22 cellular contexts compared by ENCODE assay signal in genomic region chr3:73071952-73072351, GRCh38.
"Had no signal": no experiment of that assay in that cellular context is flagged by ENCODE, and none has a peak within 500 bp of the region (broad histone marks: within the 10 kb centered on the region; RNA-seq: fewer than 3 reads in every experiment).

No MANE protein-coding gene starts in this region.

- H3K27me3 ChIP-seq: body of pancreas, cardiac muscle cell, heart right ventricle, neural progenitor cell, ovary, thyroid gland, upper lobe of right lung had no signal

- H3K4me1 ChIP-seq: body of pancreas, lower lobe of right lung, prostate gland, thyroid gland, upper lobe of right lung had no signal

- H3K4me3 Mint-ChIP-seq: activated CD8-positive, alpha-beta memory T cell treated with anti-CD3 and anti-CD28 coated beads, Interleukin-2, amount 10 ng/mL, durations not matched to agents 7 days and 5 days; activated CD8-positive, alpha-beta T cell treated with anti-CD3 and anti-CD28 coated beads for 36 hours; naive B cell; neural progenitor cell; stimulated activated naive CD8-positive, alpha-beta T cell treated with anti-CD3 and anti-CD28 coated beads, Interleukin-15, Interleukin-2, amounts not matched to agents 100 ng/mL and 50 ng/mL, for 24 hours had no signal

- H3K27ac Mint-ChIP-seq: activated CD8-positive, alpha-beta memory T cell treated with anti-CD3 and anti-CD28 coated beads, Interleukin-2, amount 10 ng/mL, durations not matched to agents 7 days and 5 days; activated CD8-positive, alpha-beta T cell treated with anti-CD3 and anti-CD28 coated beads for 36 hours; activated naive CD8-positive, alpha-beta T cell treated with anti-CD3 and anti-CD28 coated beads, Interleukin-2, amount 10 ng/mL, durations not matched to agents 7 days and 5 days; neural progenitor cell; stimulated activated naive CD8-positive, alpha-beta T cell treated with anti-CD3 and anti-CD28 coated beads, Interleukin-15, Interleukin-2, amounts not matched to agents 100 ng/mL and 50 ng/mL, for 24 hours had no signal

- H3K4me2 ChIP-seq: neural progenitor cell had no signal

- DNase-seq: activated CD4-positive, alpha-beta T cell treated with anti-CD3 and anti-CD28 coated beads for 48 hours; activated naive CD4-positive, alpha-beta T cell; activated naive CD8-positive, alpha-beta T cell treated with anti-CD3 and anti-CD28 coated beads, Interleukin-2, amount 10 ng/mL, durations not matched to agents 7 days and 5 days; body of pancreas; heart right ventricle; kidney; lower lobe of right lung; mesendoderm; naive B cell; ovary; stimulated activated CD4-positive, alpha-beta T cell treated with anti-CD3 and anti-CD28 coated beads, Interleukin-12 subunit alpha, Interleukin-12 subunit beta, amount 100 ng/mL, for 4 hours; stimulated activated CD4-positive, alpha-beta T cell treated with anti-CD3 and anti-CD28 coated beads, Interleukin-4, amount 100 ng/mL, for 4 hours; substantia nigra; thyroid gland; upper lobe of right lung had no signal

- ATAC-seq: activated CD8-positive, alpha-beta memory T cell treated with anti-CD3 and anti-CD28 coated beads, Interleukin-2, amount 10 ng/mL, durations not matched to agents 7 days and 5 days; activated CD8-positive, alpha-beta T cell treated with anti-CD3 and anti-CD28 coated beads for 36 hours; body of pancreas; heart right ventricle; lower lobe of right lung; upper lobe of right lung had no signal

- H3K36me3 Mint-ChIP-seq: activated CD8-positive, alpha-beta memory T cell treated with anti-CD3 and anti-CD28 coated beads, Interleukin-2, amount 10 ng/mL, durations not matched to agents 7 days and 5 days; activated naive CD8-positive, alpha-beta T cell treated with anti-CD3 and anti-CD28 coated beads, Interleukin-2, amount 10 ng/mL, durations not matched to agents 7 days and 5 days; naive B cell; neural progenitor cell had no signal

- FAIRE-seq: kidney had no signal

- H3K36me3 ChIP-seq: lower lobe of right lung, ovary, prostate gland had no signal

- H3K27ac ChIP-seq: body of pancreas, epithelial cell of prostate, heart right ventricle, lower lobe of right lung, neural progenitor cell, ovary, prostate gland, thyroid gland, upper lobe of right lung had no signal

- H3K27me3 Mint-ChIP-seq: activated CD8-positive, alpha-beta memory T cell treated with anti-CD3 and anti-CD28 coated beads, Interleukin-2, amount 10 ng/mL, durations not matched to agents 7 days and 5 days; activated CD8-positive, alpha-beta T cell treated with anti-CD3 and anti-CD28 coated beads for 36 hours; activated naive CD8-positive, alpha-beta T cell treated with anti-CD3 and anti-CD28 coated beads, Interleukin-2, amount 10 ng/mL, durations not matched to agents 7 days and 5 days; naive B cell; stimulated activated naive CD8-positive, alpha-beta T cell treated with anti-CD3 and anti-CD28 coated beads, Interleukin-15, Interleukin-2, amounts not matched to agents 100 ng/mL and 50 ng/mL, for 24 hours had no signal

- H3K4me1 Mint-ChIP-seq: naive B cell had no signal

- H3K9me3 ChIP-seq: body of pancreas, heart right ventricle, lower lobe of right lung, ovary, prostate gland, thyroid gland, upper lobe of right lung had no signal

- H3K9me3 Mint-ChIP-seq: activated CD8-positive, alpha-beta T cell treated with anti-CD3 and anti-CD28 coated beads for 36 hours; activated naive CD8-positive, alpha-beta T cell treated with anti-CD3 and anti-CD28 coated beads, Interleukin-2, amount 10 ng/mL, durations not matched to agents 7 days and 5 days; naive B cell; neural progenitor cell; stimulated activated naive CD8-positive, alpha-beta T cell treated with anti-CD3 and anti-CD28 coated beads, Interleukin-15, Interleukin-2, amounts not matched to agents 100 ng/mL and 50 ng/mL, for 24 hours had no signal

- H3K9ac ChIP-seq: neural progenitor cell had no signal

- H2AFZ ChIP-seq: neural progenitor cell had no signal

- H3K4me3 ChIP-seq: body of pancreas, cardiac muscle cell, heart right ventricle, lower lobe of right lung, neural progenitor cell, ovary, prostate gland, thyroid gland, upper lobe of right lung had no signal
